In genomic region chr1:75614455-75615379, GRCh38 we compare ENCODE assay signal across 8 cellular contexts.
A peak's percentile ranks its signal among the peaks of the same experiment; 100 is the strongest.
DNase-seq lines count a peak whose midpoint lies in the region; ATAC-seq lines count a peak whose summit lies in the region.

No MANE protein-coding gene starts in this region.

- no peak overlapping the region for H3K27ac ChIP-seq in caudate nucleus (ENCODE audit: low read depth, low read length)

- DNase-seq in DMS153 treated with DMSO at 0.1 percent for 48 hours (lab: John Stamatoyannopoulos, UW; ENCODE audit: unreplicated experiment) (peak; percentile 70), SHP77 (lab: John Stamatoyannopoulos, UW) (peak; percentile 63 to 81), caudate nucleus (lab: John Stamatoyannopoulos, UW) (peak in 41 of 61 donors; percentile 5 to 63 (median 33)), left kidney (ENCODE audit: low read depth, low spot score) (peak; percentile 91), GOT3 (lab: John Stamatoyannopoulos, UW) (no peak)
- peak; percentile 46 for DNase-seq in stimulated activated CD4-positive, alpha-beta T cell treated with anti-CD3 and anti-CD28 coated beads, Interleukin-4, amount 100 ng/mL, for 1 hour

- ATAC-seq in GM19467 (IDR thresholded peaks at IDR 0.05; ENCODE audit: unreplicated experiment) (peak; percentile 97), HG03520 (IDR thresholded peaks at IDR 0.05; ENCODE audit: unreplicated experiment) (peak; percentile 96)
